ENCODE assay signal across 1 cellular context in genomic region chr7:15556706-15557105, GRCh38.
TF ChIP-seq lines count a peak whose summit lies in the region.

No MANE protein-coding gene starts in this region.

TF ChIP-seq in endothelial cell of umbilical vein, 7 proteins besides CTCF, POLR2A, EP300 and RAD21:
- TF ChIP-seq GATA2 (IDR thresholded peaks at IDR 0.05; ENCODE audit: insufficient read depth, insufficient read length, low read depth, low read length): no peak
- TF ChIP-seq JUN (IDR thresholded peaks at IDR 0.05; ENCODE audit: borderline replicate concordance, insufficient read depth, insufficient read length, low read depth): no peak
- no peak for TF ChIP-seq FOS (IDR thresholded peaks at IDR 0.05; ENCODE audit: borderline replicate concordance, insufficient read depth, low read length)
- TF ChIP-seq MYC (IDR thresholded peaks at IDR 0.05; ENCODE audit: low read depth, low read length): no peak
- no peak for TF ChIP-seq POLR2AphosphoS5 (IDR thresholded peaks at IDR 0.05; ENCODE audit: insufficient read depth, low read depth, low read length)
- no peak for TF ChIP-seq EZH2 (IDR thresholded peaks at IDR 0.05; ENCODE audit: borderline replicate concordance, low read depth, low read length, severe bottlenecking)
- TF ChIP-seq MAX (IDR thresholded peaks at IDR 0.05; ENCODE audit: insufficient read depth, insufficient read length): no peak
